Comparison of ENCODE assay signal across 8 cellular contexts in genomic region chr12:69879007-69879960, GRCh38. TPM values are rescaled to one million over a fixed set of nuclear protein-coding genes. Genes with fewer than 3 reads are reported as not detected.
DNase-seq lines count a peak whose midpoint lies in the region; ATAC-seq, FAIRE-seq and TF ChIP-seq lines count a peak whose summit lies in the region.

No MANE protein-coding gene starts in this region.

- H3K9me3 ChIP-seq in T-helper 17 cell (ENCODE audit: control insufficient read depth, low read length, poor library complexity, severe bottlenecking) (no peaks in the 10 kb centered on the region), ascending aorta (no peaks in the 10 kb centered on the region), iPS-15b (ENCODE audit: control insufficient read depth, insufficient read depth, low read length) (no peaks in the 10 kb centered on the region), small intestine (ENCODE audit: control insufficient read depth, low read depth) (no peaks in the 10 kb centered on the region)

- intact Hi-C loops in ascending aorta (cut with DNase I) = loop anchor here (1.0 to 5.0 kb wide), 2 partner anchors 698 to 853 kb away; no protein-coding TSS in a partner anchor

- H3K36me3 Mint-ChIP-seq in T-helper 17 cell (ENCODE audit: low read depth) = peaks cover 2% of the 10 kb centered on the region

- H3K36me3 ChIP-seq in ascending aorta (no peaks in the 10 kb centered on the region), iPS-15b (ENCODE audit: control insufficient read depth, insufficient read depth, low read length) (no peaks in the 10 kb centered on the region), small intestine (ENCODE audit: control insufficient read depth in 2 of 2, insufficient read depth in 2 of 2, low read length in 2 of 2) (peaks cover 0 to 2% of the 10 kb centered on the region in 2 donors)

- FAIRE-seq in small intestine (lab: Jason Lieb, UNC) = no peak

- H3K4me1 Mint-ChIP-seq in T-helper 17 cell = peaks cover 2% of the 10 kb centered on the region

- peak overlapping the region; percentile 70 for H3K4me3 Mint-ChIP-seq in T-helper 17 cell

- H3K27ac ChIP-seq in ascending aorta (no peak overlapping the region), small intestine (ENCODE audit: low read depth in 1 of 2, low read length in 1 of 2) (peak overlapping the region; percentile 61 to 63)

- WGBS in small intestine, 3 donors = 11 to 27% (median 23%) methylated on average over 23 of the region's 23 CpGs

- TF ChIP-seq CTCF in ascending aorta (IDR thresholded peaks at IDR 0.05) = peak; percentile 62 to 88 (median 82)

- peak overlapping the region; percentile 42 for H3K9ac ChIP-seq in iPS-15b (ENCODE audit: low read depth, low read length)

- DNase-seq in NCI-H1436 (lab: John Stamatoyannopoulos, UW) = peak; percentile 70
- no peak for DNase-seq in NCI-H1436 treated with DMSO at 0.1 percent for 48 hours (lab: John Stamatoyannopoulos, UW)
- DNase-seq in NCI-H1417 treated with DMSO at 0.1 percent for 48 hours (lab: John Stamatoyannopoulos, UW) = peak; percentile 40
- peak; percentile 22 to 48 (median 30) for DNase-seq in T-helper 17 cell
- DNase-seq in ascending aorta (ENCODE audit: low spot score in 2 of 2) = peak in 1 of 2 donors; percentile 77
- DNase-seq in small intestine = peak; percentile 88

- peak; percentile 91 for ATAC-seq in HG02798 (IDR thresholded peaks at IDR 0.05; ENCODE audit: poor library complexity, unreplicated experiment)
- ATAC-seq in T-helper 17 cell = peak; percentile 85

- H3K27me3 Mint-ChIP-seq in T-helper 17 cell = peaks cover 36% of the 10 kb centered on the region

- H3K4me3 ChIP-seq in ascending aorta (no peak overlapping the region), iPS-15b (ENCODE audit: low read depth, low read length) (peak overlapping the region; percentile 37), small intestine (ENCODE audit: low read depth in 1 of 2, low read length in 2 of 2) (no peak overlapping the region)

- H3K27me3 ChIP-seq in ascending aorta (no peaks in the 10 kb centered on the region), iPS-15b (ENCODE audit: control insufficient read depth, insufficient read depth, low read length) (no peaks in the 10 kb centered on the region), small intestine (ENCODE audit: control insufficient read depth in 2 of 2, insufficient read depth in 2 of 2, low read length in 2 of 2) (no peaks in the 10 kb centered on the region)

- peaks cover 0 to 7% of the 10 kb centered on the region in 2 donors for H3K4me1 ChIP-seq in ascending aorta
- no peaks in the 10 kb centered on the region for H3K4me1 ChIP-seq in iPS-15b (ENCODE audit: control insufficient read depth, insufficient read depth, low read length)
- peaks cover 0 to 3% of the 10 kb centered on the region in 2 donors for H3K4me1 ChIP-seq in small intestine (ENCODE audit: control insufficient read depth in 2 of 2, insufficient read depth in 1 of 2, low read depth in 1 of 2, low read length in 1 of 2)

- no peak overlapping the region for H3K27ac Mint-ChIP-seq in T-helper 17 cell

RNA-seq across cellular contexts. Expression of gene MYRFL, which starts 54.3 kb away (rescaled TPM):
- total RNA-seq in T-helper 17 cell = not detected
- total RNA-seq in ascending aorta = not detected
- polyA plus RNA-seq in small intestine = 10 to 100 TPM; 31.2 to 56.5 (median 54.3) TPM

Comparison
In these comparisons a context has a peak if more than half of its experiments do, and no peak if none do; other contexts are left out.
1. H3K27ac ChIP-seq: peak in small intestine (2 of 2); none in ascending aorta (0 of 2).